8 cellular contexts compared by ENCODE assay signal in the genomic region with DNA sequence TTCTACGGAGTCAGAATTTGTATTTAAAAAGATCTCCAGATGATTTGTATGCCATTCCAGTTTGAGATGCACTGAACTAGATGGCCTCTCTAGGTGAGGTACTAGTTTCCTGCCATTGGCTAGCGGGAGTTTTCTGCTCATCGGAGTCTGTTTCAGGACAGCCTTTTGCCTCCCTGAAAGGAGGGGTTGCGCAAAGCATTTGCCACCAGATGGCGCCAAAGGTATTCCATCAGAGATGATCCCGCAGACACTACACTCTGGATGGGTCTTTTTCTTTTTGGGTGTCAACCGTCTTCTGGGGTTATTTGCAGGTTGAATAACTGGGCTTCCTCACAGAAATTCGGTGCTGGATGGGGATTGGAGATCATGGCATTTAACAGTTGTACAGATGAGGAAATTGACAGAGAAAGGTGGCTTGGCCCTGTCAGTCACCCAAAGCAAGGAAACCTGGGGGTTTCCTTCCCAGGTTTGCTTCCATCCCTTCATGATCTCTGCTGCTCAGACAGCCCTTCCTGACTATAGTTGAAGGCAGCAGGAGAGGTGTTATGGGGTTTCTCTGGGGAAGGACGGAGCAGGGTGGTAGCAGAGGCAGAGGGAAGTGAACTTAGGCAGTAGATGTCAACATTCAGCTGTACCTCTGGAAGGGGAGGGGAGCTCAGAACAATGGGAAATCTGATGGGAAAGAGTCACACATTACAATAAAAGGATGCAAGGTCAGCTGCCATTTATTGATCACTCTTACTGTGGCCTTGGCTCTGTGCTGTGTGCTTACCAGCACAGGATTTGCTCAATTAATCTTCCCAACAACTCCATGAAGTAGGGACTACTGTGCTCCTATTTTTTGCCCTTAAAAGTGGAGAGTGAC.
A peak's percentile ranks its signal among the peaks of the same experiment; 100 is the strongest.
DNase-seq lines count a peak whose midpoint lies in the region; ATAC-seq and TF ChIP-seq lines count a peak whose summit lies in the region.

No MANE protein-coding gene starts in this region.

- no peaks in the 10 kb centered on the region for H3K27me3 Mint-ChIP-seq in chondrocyte (ENCODE audit: low read depth)

- H3K27ac Mint-ChIP-seq in chondrocyte (ENCODE audit: unreplicated experiment), result peak overlapping the region; percentile 39

- no peak overlapping the region for H3K9ac ChIP-seq in liver (ENCODE audit: low read depth in 1 of 2, low read length in 2 of 2)

- H3K9me3 ChIP-seq in liver (ENCODE audit: control insufficient read depth in 4 of 4, low read length in 3 of 4), result no peaks in the 10 kb centered on the region

- DNase-seq in AG10803 (ENCODE audit: low read depth) (peak; percentile 76), NCI-H226 (peak; percentile 58), chondrocyte (ENCODE audit: low spot score) (no peak)
- peak; percentile 51 for DNase-seq in activated CD4-positive, alpha-beta T cell treated with anti-CD3 and anti-CD28 coated beads for 1 hour
- DNase-seq in stimulated activated CD4-positive, alpha-beta T cell treated with anti-CD3 and anti-CD28 coated beads, TNF-alpha, amount 100 ng/mL, for 4 hours (ENCODE audit: low read depth in 3 of 3), result peak; percentile 49 to 60 (median 52)

- TF ChIP-seq RAD21 in liver (IDR thresholded peaks at IDR 0.05), result peak; percentile 99 to 100

- H3K27me3 ChIP-seq in liver (ENCODE audit: control insufficient read depth in 4 of 4, insufficient read depth in 4 of 4, low read length in 3 of 4), result no peaks in the 10 kb centered on the region

- no peak overlapping the region for H3K4me3 ChIP-seq in AG10803 (ENCODE audit: low read length)
- no peak overlapping the region for H3K4me3 ChIP-seq in liver (ENCODE audit: low read depth in 1 of 3, low read length in 3 of 3)

- no peaks in the 10 kb centered on the region for H3K36me3 ChIP-seq in liver (ENCODE audit: control insufficient read depth in 4 of 4, insufficient read depth in 3 of 4, low read depth in 1 of 4, low read length in 3 of 4)

- H3K9me3 Mint-ChIP-seq in chondrocyte (ENCODE audit: low read depth), result no peaks in the 10 kb centered on the region

- 14% methylated on average over 9 of the region's 9 CpGs for WGBS in liver

- TF ChIP-seq CTCF in AG10803 (conservative IDR thresholded peaks at IDR 0.05; ENCODE audit: low read length), result peak; percentile 97
- TF ChIP-seq CTCF in chondrocyte (IDR thresholded peaks at IDR 0.05), result peak; percentile 98
- peak; percentile 91 for TF ChIP-seq CTCF in liver (IDR thresholded peaks at IDR 0.05; ENCODE audit: low read depth, low read length, missing input control)

- peak; percentile 87 for ATAC-seq in GM18870 (IDR thresholded peaks at IDR 0.05; ENCODE audit: unreplicated experiment)
- ATAC-seq in HG03159 (IDR thresholded peaks at IDR 0.05; ENCODE audit: unreplicated experiment), result peak; percentile 96

- H3K36me3 Mint-ChIP-seq in chondrocyte (ENCODE audit: low read depth), result no peaks in the 10 kb centered on the region

- no peak overlapping the region for H3K4me3 Mint-ChIP-seq in chondrocyte (ENCODE audit: unreplicated experiment)

- H3K4me1 Mint-ChIP-seq in chondrocyte (ENCODE audit: low read depth), result peaks cover 54% of the 10 kb centered on the region

- no peak overlapping the region for H3K27ac ChIP-seq in liver (ENCODE audit: low read depth in 1 of 2, low read length in 2 of 2)

- H3K4me1 ChIP-seq in liver (ENCODE audit: control insufficient read depth in 4 of 4, insufficient read depth in 4 of 4, low read length in 3 of 4), result no peaks in the 10 kb centered on the region

TF ChIP-seq in liver, 16 proteins besides CTCF, POLR2A, EP300 and RAD21:
- TF ChIP-seq, protein P1, sequence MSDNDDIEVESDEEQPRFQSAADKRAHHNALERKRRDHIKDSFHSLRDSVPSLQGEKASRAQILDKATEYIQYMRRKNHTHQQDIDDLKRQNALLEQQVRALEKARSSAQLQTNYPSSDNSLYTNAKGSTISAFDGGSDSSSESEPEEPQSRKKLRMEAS (IDR thresholded peaks at IDR 0.05), result no peak
- no peak for TF ChIP-seq HNF4G (IDR thresholded peaks at IDR 0.05)
- TF ChIP-seq, protein P2, sequence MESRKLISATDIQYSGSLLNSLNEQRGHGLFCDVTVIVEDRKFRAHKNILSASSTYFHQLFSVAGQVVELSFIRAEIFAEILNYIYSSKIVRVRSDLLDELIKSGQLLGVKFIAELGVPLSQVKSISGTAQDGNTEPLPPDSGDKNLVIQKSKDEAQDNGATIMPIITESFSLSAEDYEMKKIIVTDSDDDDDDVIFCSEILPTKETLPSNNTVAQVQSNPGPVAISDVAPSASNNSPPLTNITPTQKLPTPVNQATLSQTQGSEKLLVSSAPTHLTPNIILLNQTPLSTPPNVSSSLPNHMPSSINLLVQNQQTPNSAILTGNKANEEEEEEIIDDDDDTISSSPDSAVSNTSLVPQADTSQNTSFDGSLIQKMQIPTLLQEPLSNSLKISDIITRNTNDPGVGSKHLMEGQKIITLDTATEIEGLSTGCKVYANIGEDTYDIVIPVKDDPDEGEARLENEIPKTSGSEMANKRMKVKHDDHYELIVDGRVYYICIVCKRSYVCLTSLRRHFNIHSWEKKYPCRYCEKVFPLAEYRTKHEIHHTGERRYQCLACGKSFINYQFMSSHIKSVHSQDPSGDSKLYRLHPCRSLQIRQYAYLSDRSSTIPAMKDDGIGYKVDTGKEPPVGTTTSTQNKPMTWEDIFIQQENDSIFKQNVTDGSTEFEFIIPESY (IDR thresholded peaks at IDR 0.05), result no peak
- TF ChIP-seq HNF4A (conservative IDR thresholded peaks at IDR 0.05), result no peak
- TF ChIP-seq FOXA2 (IDR thresholded peaks at IDR 0.05), result no peak
- no peak for TF ChIP-seq FOXA1 (IDR thresholded peaks at IDR 0.05)
- no peak for TF ChIP-seq SP1 (IDR thresholded peaks at IDR 0.05)
- peak; percentile 94 for TF ChIP-seq NR2F2 (IDR thresholded peaks at IDR 0.05)
- peak in 1 of 2 donors; percentile 18 for TF ChIP-seq RXRA (IDR thresholded peaks at IDR 0.05)
